20 cellular contexts compared by ENCODE assay signal in genomic region chr16:55657616-55658015, GRCh38. TPM values are rescaled to one million over a fixed set of nuclear protein-coding genes. Genes with fewer than 3 reads are reported as not detected.
DNase-seq lines count a peak whose midpoint lies in the region; ATAC-seq and TF ChIP-seq lines count a peak whose summit lies in the region.
"Had no signal": no experiment of that assay in that cellular context is flagged by ENCODE, and none has a peak within 500 bp of the region (broad histone marks: within the 10 kb centered on the region; RNA-seq: fewer than 3 reads in every experiment).

No MANE protein-coding gene starts in this region.

- TF ChIP-seq CTCF in BE2C (IDR thresholded peaks at IDR 0.05; ENCODE audit: low read depth, low read length) (no peak), RWPE2 (IDR thresholded peaks at IDR 0.05; ENCODE audit: poor library complexity, severe bottlenecking) (no peak), type B pancreatic cell (conservative IDR thresholded peaks at IDR 0.05) (no peak)

- ATAC-seq in RWPE2 (ENCODE audit: low read depth), result no peak
- no peak for ATAC-seq in HG03097 (IDR thresholded peaks at IDR 0.05; ENCODE audit: low FRiP score, unreplicated experiment)
- ATAC-seq: CD8-positive, alpha-beta T cell had no signal

- H3K27ac Mint-ChIP-seq in type B pancreatic cell, result no peak overlapping the region
- H3K27ac Mint-ChIP-seq: CD4-positive, alpha-beta T cell; CD8-positive, alpha-beta T cell had no signal

- peaks cover 36% of the 10 kb centered on the region for H3K4me1 Mint-ChIP-seq in type B pancreatic cell (ENCODE audit: unreplicated experiment)

- H3K9me3 Mint-ChIP-seq in type B pancreatic cell, result no peaks in the 10 kb centered on the region
- H3K9me3 Mint-ChIP-seq: CD4-positive, alpha-beta T cell; CD8-positive, alpha-beta T cell had no signal

- H3K36me3 ChIP-seq in BE2C, result peaks cover 64% of the 10 kb centered on the region
- H3K36me3 ChIP-seq in RWPE2 (ENCODE audit: low read depth), result no peaks in the 10 kb centered on the region
- H3K36me3 ChIP-seq: BLaER1 treated with 17β-estradiol and CSF1 and Interleukin-3, amounts not matched to agents 10 nM and 100 nM had no signal

- peak overlapping the region; percentile 52 for H3K4me3 Mint-ChIP-seq in type B pancreatic cell
- H3K4me3 Mint-ChIP-seq: CD4-positive, alpha-beta T cell; CD8-positive, alpha-beta T cell had no signal

- peaks cover 4% of the 10 kb centered on the region for H3K36me3 Mint-ChIP-seq in type B pancreatic cell
- H3K36me3 Mint-ChIP-seq: CD8-positive, alpha-beta T cell had no signal

- H3K4me1 ChIP-seq in BE2C, result peaks cover 44% of the 10 kb centered on the region
- H3K4me1 ChIP-seq in RWPE2 (ENCODE audit: insufficient read depth, poor library complexity, severe bottlenecking), result peaks cover 6% of the 10 kb centered on the region
- H3K4me1 ChIP-seq: BLaER1 treated with 17β-estradiol and CSF1 and Interleukin-3, amounts not matched to agents 10 nM and 100 nM; Caco-2 had no signal

- H3K4me3 ChIP-seq in BE2C (ENCODE audit: low read depth, low read length), result peak overlapping the region; percentile 84
- H3K4me3 ChIP-seq in RWPE2 (ENCODE audit: severe bottlenecking), result no peak overlapping the region
- H3K4me3 ChIP-seq: BLaER1 treated with 17β-estradiol and CSF1 and Interleukin-3, amounts not matched to agents 10 nM and 100 nM had no signal

- H3K9me3 ChIP-seq in BE2C (no peaks in the 10 kb centered on the region), RWPE2 (ENCODE audit: severe bottlenecking) (no peaks in the 10 kb centered on the region)
- H3K9me3 ChIP-seq: Caco-2 had no signal

- H3K27me3 ChIP-seq in BE2C, result no peaks in the 10 kb centered on the region
- H3K27me3 ChIP-seq in RWPE2 (ENCODE audit: insufficient read depth, poor library complexity, severe bottlenecking), result peaks cover 43% of the 10 kb centered on the region
- H3K27me3 ChIP-seq: BLaER1 treated with 17β-estradiol and CSF1 and Interleukin-3, amounts not matched to agents 10 nM and 100 nM had no signal

- DNase-seq in BE2C, result no peak
- peak; percentile 8 for DNase-seq in RWPE2 (ENCODE audit: low spot score)
- DNase-seq in islet precursor cell, result peak; percentile 36
- DNase-seq in type B pancreatic cell (ENCODE audit: extremely low spot score, unreplicated experiment), result no peak
- no peak for DNase-seq in stimulated activated CD4-positive, alpha-beta T cell treated with anti-CD3 and anti-CD28 coated beads, Interleukin-15, amount 100 ng/mL, for 24 hours
- no peak for DNase-seq in stimulated activated naive CD4-positive, alpha-beta T cell (lab: John Stamatoyannopoulos, UW)
- DNase-seq: 8988T; ACHN; Caco-2; Calu3; CD4-positive, alpha-beta T cell; CD8-positive, alpha-beta T cell; DMS79 treated with DMSO at 0.1 percent for 48 hours; GF-D8 had no signal

- peaks cover 45% of the 10 kb centered on the region for H3K27me3 Mint-ChIP-seq in type B pancreatic cell

- H3K27ac ChIP-seq in RWPE2 (ENCODE audit: poor library complexity, severe bottlenecking), result no peak overlapping the region
- H3K27ac ChIP-seq: BLaER1 treated with 17β-estradiol and CSF1 and Interleukin-3, amounts not matched to agents 10 nM and 100 nM; C4-2B had no signal

RNA-seq across cellular contexts. Expression of gene SLC6A2, which starts 1.8 kb away (rescaled TPM):
- 60.4 TPM for polyA plus RNA-seq in BE2C (2012; ENCODE audit: insufficient read depth, insufficient read length, low read depth)
- total RNA-seq in type B pancreatic cell (ENCODE audit: low replicate concordance), result 5.7 and 12.7 TPM in 2 replicates
- total RNA-seq: A673; Caco-2; Calu3; CD4-positive, alpha-beta T cell; CD8-positive, alpha-beta T cell had no signal
- polyA plus RNA-seq: AG04450, BJ had no signal

Comparison
In these comparisons a context has a peak if more than half of its experiments do, and no peak if none do; other contexts are left out.
1. DNase-seq: peak in RWPE2 (single experiment) and islet precursor cell (single experiment); none in BE2C (single experiment), type B pancreatic cell (single experiment), stimulated activated CD4-positive, alpha-beta T cell treated with anti-CD3 and anti-CD28 coated beads, Interleukin-15, amount 100 ng/mL, for 24 hours (single experiment) and stimulated activated naive CD4-positive, alpha-beta T cell (0 of 6).